21 cellular contexts compared by ENCODE assay signal in the genomic region with DNA sequence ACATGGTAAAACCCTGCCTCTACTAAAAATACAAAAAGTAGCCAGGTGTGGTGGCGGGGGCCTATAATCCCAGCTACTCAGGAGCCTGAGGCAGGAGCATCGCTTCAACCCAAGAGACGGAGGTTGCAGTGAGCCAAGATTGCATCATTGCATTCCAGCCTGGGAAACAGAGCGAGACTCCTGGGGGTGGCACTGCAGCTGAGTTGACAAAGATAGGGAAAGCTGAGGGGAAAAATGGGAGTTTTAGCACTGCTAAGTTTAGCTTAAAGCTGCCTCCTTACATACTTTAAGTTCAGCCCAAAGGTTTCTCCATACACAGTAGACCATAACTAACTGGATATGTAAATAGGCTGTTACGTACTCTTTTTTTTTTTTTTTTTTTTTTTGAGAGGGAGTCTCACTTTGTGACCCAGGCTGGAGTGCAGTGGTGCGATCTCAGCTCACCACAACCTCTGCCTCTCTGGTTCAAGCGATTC. TPM values are rescaled to one million over a fixed set of nuclear protein-coding genes. Genes with fewer than 3 reads are reported as not detected.
DNase-seq lines count a peak whose midpoint lies in the region; ATAC-seq and TF ChIP-seq lines count a peak whose summit lies in the region.
"Had no signal": no experiment of that assay in that cellular context is flagged by ENCODE, and none has a peak within 500 bp of the region (broad histone marks: within the 10 kb centered on the region; RNA-seq: fewer than 3 reads in every experiment).

No MANE protein-coding gene starts in this region.

- H3K4me1 ChIP-seq in PC-9 (replicated peaks; ENCODE audit: insufficient read depth) (peaks cover 23% of the 10 kb centered on the region), fibroblast of lung (ENCODE audit: control insufficient read depth, extremely low read depth, insufficient read depth, low read length) (no peaks in the 10 kb centered on the region), neural progenitor cell (no peaks in the 10 kb centered on the region)
- H3K4me1 ChIP-seq: BE2C, vagina had no signal

- H2AFZ ChIP-seq in PC-9: 0 out of 2 replicates have a peak overlapping the region, but pooled peaks have one; percentile 25
- no peak overlapping the region for H2AFZ ChIP-seq in fibroblast of lung (ENCODE audit: low read length)
- H2AFZ ChIP-seq in neural progenitor cell (replicated peaks): peak overlapping the region; percentile 2

- CTCF ChIA-PET in PC-9 (lab: Charles Lee): interaction anchor here (0.5 kb wide), 1 partner anchor 106 kb away, joined by 3 read pairs; no protein-coding TSS in a partner anchor

- H3K4me1 Mint-ChIP-seq in neural progenitor cell: peaks cover 6% of the 10 kb centered on the region
- H3K4me1 Mint-ChIP-seq: IgD-negative memory B cell; naive thymus-derived CD4-positive, alpha-beta T cell; stimulated activated memory B cell treated with anti-CD40 and anti-IgM and Interleukin-4, amounts not matched to agents 10 μg/mL and 1 μg/mL and 100 μg/mL, for 72 hours had no signal

- H3K4me2 ChIP-seq in PC-9 (peak overlapping the region; percentile 41), fibroblast of lung (ENCODE audit: extremely low read depth, insufficient read depth, low read length) (no peak overlapping the region), neural progenitor cell (no peak overlapping the region)

- intact Hi-C loops in PC-9 (cut with micrococcal nuclease; ENCODE audit: unreplicated experiment): no loop called here

- H3K36me3 Mint-ChIP-seq in neural progenitor cell: no peaks in the 10 kb centered on the region
- H3K36me3 Mint-ChIP-seq: activated naive CD8-positive, alpha-beta T cell; naive thymus-derived CD4-positive, alpha-beta T cell; stimulated activated memory B cell treated with anti-CD40 and anti-IgM and Interleukin-4, amounts not matched to agents 10 μg/mL and 1 μg/mL and 100 μg/mL, for 72 hours had no signal

- no peaks in the 10 kb centered on the region for H4K20me1 ChIP-seq in PC-9 (ENCODE audit: insufficient read depth)
- H4K20me1 ChIP-seq in fibroblast of lung (ENCODE audit: control insufficient read depth, extremely low read depth, insufficient read depth, low read length): no peaks in the 10 kb centered on the region
- H4K20me1 ChIP-seq in neural progenitor cell (ENCODE audit: low read depth): no peaks in the 10 kb centered on the region

- no peaks in the 10 kb centered on the region for H3K79me2 ChIP-seq in PC-9 (ENCODE audit: low read depth)
- H3K79me2 ChIP-seq in fibroblast of lung (ENCODE audit: control insufficient read depth, insufficient read depth, low read length): no peaks in the 10 kb centered on the region
- no peaks in the 10 kb centered on the region for H3K79me2 ChIP-seq in neural progenitor cell (ENCODE audit: low read depth)

- DNase-seq in GM04504 (ENCODE audit: low read depth) (peak; percentile 15), PC-9 (no peak), fibroblast of lung (ENCODE audit: low read depth in 2 of 2) (peak; percentile 35 to 40), neural progenitor cell (ENCODE audit: low spot score) (peak; percentile 34), SK-N-DZ (ENCODE audit: low spot score) (no peak)
- DNase-seq in stimulated activated CD4-positive, alpha-beta T cell treated with anti-CD3 and anti-CD28 coated beads, Interleukin-2, amount 100 ng/mL, for 48 hours: no peak
- DNase-seq: activated CD4-positive, CD25-positive, alpha-beta regulatory T cell; BE2C; cortex of kidney; DMS79; NCI-H446; stimulated activated CD4-positive, alpha-beta T cell treated with anti-CD3 and anti-CD28 coated beads, Interleukin-4, amount 100 ng/mL, for 24 hours; SW 1271 had no signal

- H3K27ac Mint-ChIP-seq in neural progenitor cell: no peak overlapping the region
- H3K27ac Mint-ChIP-seq: activated naive CD8-positive, alpha-beta T cell; IgD-negative memory B cell; naive thymus-derived CD4-positive, alpha-beta T cell; stimulated activated memory B cell treated with anti-CD40 and anti-IgM and Interleukin-4, amounts not matched to agents 10 μg/mL and 1 μg/mL and 100 μg/mL, for 72 hours had no signal

- peaks cover 15% of the 10 kb centered on the region for H3F3A ChIP-seq in PC-9 (ENCODE audit: insufficient read depth, low read depth)
- no peaks in the 10 kb centered on the region for H3F3A ChIP-seq in neural progenitor cell (ENCODE audit: low read depth)

- H3K9me3 Mint-ChIP-seq in neural progenitor cell: peaks cover 4% of the 10 kb centered on the region
- H3K9me3 Mint-ChIP-seq: stimulated activated memory B cell treated with anti-CD40 and anti-IgM and Interleukin-4, amounts not matched to agents 10 μg/mL and 1 μg/mL and 100 μg/mL, for 72 hours had no signal

- H3K27ac ChIP-seq in PC-9 (no peak overlapping the region), fibroblast of lung (ENCODE audit: insufficient read depth, low read length) (no peak overlapping the region), neural progenitor cell (no peak overlapping the region)
- H3K27ac ChIP-seq: vagina had no signal

- no TSS peak for BruUV-seq in PC-9 (replicated peaks; lab: Mats Ljungman, UMichigan)

- no peaks in the 10 kb centered on the region for H3K27me3 ChIP-seq in PC-9 (ENCODE audit: insufficient read depth, low read depth)
- H3K27me3 ChIP-seq in fibroblast of lung (ENCODE audit: control insufficient read depth, insufficient read depth, low read length): no peaks in the 10 kb centered on the region
- no peaks in the 10 kb centered on the region for H3K27me3 ChIP-seq in neural progenitor cell
- H3K27me3 ChIP-seq: BE2C, vagina had no signal

- no peak overlapping the region for H3K4me3 Mint-ChIP-seq in neural progenitor cell
- H3K4me3 Mint-ChIP-seq: activated naive CD8-positive, alpha-beta T cell; IgD-negative memory B cell; naive thymus-derived CD4-positive, alpha-beta T cell; stimulated activated memory B cell treated with anti-CD40 and anti-IgM and Interleukin-4, amounts not matched to agents 10 μg/mL and 1 μg/mL and 100 μg/mL, for 72 hours had no signal

- H3K9me2 ChIP-seq in PC-9 (ENCODE audit: insufficient read depth): no peaks in the 10 kb centered on the region

- peaks cover 5% of the 10 kb centered on the region for H3K27me3 Mint-ChIP-seq in neural progenitor cell (ENCODE audit: insufficient read depth, low read depth)
- H3K27me3 Mint-ChIP-seq: activated naive CD8-positive, alpha-beta T cell; IgD-negative memory B cell; naive thymus-derived CD4-positive, alpha-beta T cell; stimulated activated memory B cell treated with anti-CD40 and anti-IgM and Interleukin-4, amounts not matched to agents 10 μg/mL and 1 μg/mL and 100 μg/mL, for 72 hours had no signal

- H3K9me3 ChIP-seq in PC-9 (ENCODE audit: insufficient read depth, low read depth) (no peaks in the 10 kb centered on the region), fibroblast of lung (ENCODE audit: control insufficient read depth, insufficient read depth, low read depth, low read length) (no peaks in the 10 kb centered on the region), neural progenitor cell (ENCODE audit: low read depth) (no peaks in the 10 kb centered on the region)
- H3K9me3 ChIP-seq: BE2C, vagina had no signal

- H3K9ac ChIP-seq in fibroblast of lung (ENCODE audit: insufficient read depth, low read length) (no peak overlapping the region), neural progenitor cell (no peak overlapping the region)

- ATAC-seq in HG03039 (IDR thresholded peaks at IDR 0.05; ENCODE audit: unreplicated experiment) (no peak), GM18520 (IDR thresholded peaks at IDR 0.05; ENCODE audit: unreplicated experiment) (no peak)
- ATAC-seq: naive thymus-derived CD4-positive, alpha-beta T cell; stimulated activated memory B cell treated with anti-CD40 and anti-IgM and Interleukin-4, amounts not matched to agents 10 μg/mL and 1 μg/mL and 100 μg/mL, for 72 hours had no signal

- no peak overlapping the region for H3K4me3 ChIP-seq in PC-9
- no peak overlapping the region for H3K4me3 ChIP-seq in fibroblast of lung (replicated peaks in 1 of 4; ENCODE audit: control extremely low read depth in 1 of 4, insufficient read depth in 1 of 4, low read depth in 3 of 4, low read length in 4 of 4)
- no peak overlapping the region for H3K4me3 ChIP-seq in neural progenitor cell
- H3K4me3 ChIP-seq: vagina had no signal

- H3K36me3 ChIP-seq in PC-9 (ENCODE audit: low read depth) (no peaks in the 10 kb centered on the region), fibroblast of lung (ENCODE audit: control insufficient read depth, insufficient read depth, low read length) (no peaks in the 10 kb centered on the region), neural progenitor cell (no peaks in the 10 kb centered on the region)
- H3K36me3 ChIP-seq: BE2C, vagina had no signal

- POLR2A ChIA-PET in PC-9 (lab: Charles Lee; ENCODE audit: unreplicated experiment): no interaction called here

- TF ChIP-seq CTCF in PC-9 (conservative IDR thresholded peaks at IDR 0.05): no peak
- TF ChIP-seq CTCF in fibroblast of lung (conservative IDR thresholded peaks at IDR 0.05 in 1 of 2, IDR thresholded peaks at IDR 0.05 in 1 of 2; ENCODE audit: low read depth in 1 of 2, low read length in 2 of 2): no peak
- TF ChIP-seq CTCF in neural progenitor cell (IDR thresholded peaks at IDR 0.05): no peak

RNA-seq across cellular contexts. Expression of gene USP28, which starts 9.0 kb away (rescaled TPM):
- total RNA-seq in PC-9 (2021) (36.6 and 38.1 TPM in 2 replicates), fibroblast of lung (37.7 and 38.0 TPM in 2 replicates), neural progenitor cell (ENCODE audit: low replicate concordance) (14.2 and 15.1 TPM in 2 replicates)
- polyA plus RNA-seq in fibroblast of lung: 22.4 and 27.4 TPM in 2 replicates
- polyA plus RNA-seq in fibroblast of lung (2012): 10.3 and 13.6 TPM in 2 replicates
- polyA minus RNA-seq in fibroblast of lung (ENCODE audit: low replicate concordance): 7.3 and 18.3 TPM in 2 replicates
- polyA plus RNA-seq in SK-N-DZ (2014; cell fraction: cytosol; rRNA removed): 16.0 and 17.4 TPM in 2 replicates
- polyA plus RNA-seq in SK-N-DZ (2014; cell fraction: nucleus; rRNA removed): 24.7 and 32.7 TPM in 2 replicates

RNA-seq across cellular contexts. Expression of gene HTR3B, which starts 20.2 kb away (rescaled TPM):
- total RNA-seq in PC-9 (2021) (not detected in 2 replicates), fibroblast of lung (not detected in 2 replicates), neural progenitor cell (ENCODE audit: low replicate concordance) (not detected in 2 replicates)
- polyA plus RNA-seq in fibroblast of lung: not detected in 2 replicates
- not detected in 2 replicates for polyA plus RNA-seq in fibroblast of lung (2012)
- polyA minus RNA-seq in fibroblast of lung (ENCODE audit: low replicate concordance): not detected in 2 replicates
- not detected in 2 replicates for polyA plus RNA-seq in SK-N-DZ (2014; cell fraction: cytosol; rRNA removed)
- polyA plus RNA-seq in SK-N-DZ (2014; cell fraction: nucleus; rRNA removed): not detected in 2 replicates
- total RNA-seq: naive thymus-derived CD4-positive, alpha-beta T cell; vagina had no signal
- polyA plus RNA-seq: IgD-negative memory B cell; keratinocyte; naive thymus-derived CD4-positive, alpha-beta T cell had no signal

Comparison
In these comparisons a context has a peak if more than half of its experiments do, and no peak if none do; other contexts are left out.
1. DNase-seq: peak in GM04504 (single experiment), fibroblast of lung (2 of 2) and neural progenitor cell (single experiment); none in PC-9 (0 of 2), SK-N-DZ (single experiment) and stimulated activated CD4-positive, alpha-beta T cell treated with anti-CD3 and anti-CD28 coated beads, Interleukin-2, amount 100 ng/mL, for 48 hours (0 of 2).